Comparison of ENCODE assay signal across 8 cellular contexts in genomic region chr7:135661311-135662122, GRCh38. TPM values are rescaled to one million over a fixed set of nuclear protein-coding genes. Genes with fewer than 3 reads are reported as not detected.
A peak's percentile ranks its signal among the peaks of the same experiment; 100 is the strongest.
DNase-seq lines count a peak whose midpoint lies in the region; ATAC-seq and TF ChIP-seq lines count a peak whose summit lies in the region.

No MANE protein-coding gene starts in this region.

- TF ChIP-seq CTCF in fibroblast of mammary gland (conservative IDR thresholded peaks at IDR 0.05; ENCODE audit: control insufficient read depth, insufficient read depth, low read depth, low read length) (no peak), progenitor cell of endocrine pancreas (IDR thresholded peaks at IDR 0.05; ENCODE audit: unreplicated experiment) (no peak)

- no peaks in the 10 kb centered on the region for H3K9me3 Mint-ChIP-seq in progenitor cell of endocrine pancreas (ENCODE audit: low read depth)

- ATAC-seq in HG03103 (IDR thresholded peaks at IDR 0.05; ENCODE audit: low read depth, unreplicated experiment) (peak; percentile 0), T-helper 17 cell (peak; percentile 4), GM19324 (IDR thresholded peaks at IDR 0.05; ENCODE audit: low FRiP score, unreplicated experiment) (no peak)

- H3K27me3 Mint-ChIP-seq in T-helper 17 cell (no peaks in the 10 kb centered on the region), progenitor cell of endocrine pancreas (no peaks in the 10 kb centered on the region)

- H3K9me3 ChIP-seq in T-helper 17 cell (ENCODE audit: control insufficient read depth, low read length, poor library complexity, severe bottlenecking), result no peaks in the 10 kb centered on the region

- H3K27ac Mint-ChIP-seq in T-helper 17 cell (peak overlapping the region; percentile 68), progenitor cell of endocrine pancreas (peak overlapping the region; percentile 21)

- H3K36me3 Mint-ChIP-seq in T-helper 17 cell (ENCODE audit: low read depth) (peaks cover 7% of the 10 kb centered on the region), progenitor cell of endocrine pancreas (ENCODE audit: insufficient read depth) (no peaks in the 10 kb centered on the region)

- peak overlapping the region; percentile 19; the same call in 1 of the 2 replicates for H3K4me3 ChIP-seq in GM08714 (ENCODE audit: low read length)
- peak overlapping the region; percentile 80 for H3K4me3 ChIP-seq in fibroblast of mammary gland (ENCODE audit: control insufficient read depth, low read depth, low read length)

- DNase-seq in T-helper 17 cell (no peak), fibroblast of mammary gland (ENCODE audit: low read depth) (no peak), progenitor cell of endocrine pancreas (ENCODE audit: low spot score, unreplicated experiment) (no peak), NCI-H446 (lab: John Stamatoyannopoulos, UW) (no peak), GDM1 (lab: John Stamatoyannopoulos, UW) (no peak)

- peaks cover 15% of the 10 kb centered on the region for H3K4me1 Mint-ChIP-seq in T-helper 17 cell
- peaks cover 9% of the 10 kb centered on the region for H3K4me1 Mint-ChIP-seq in progenitor cell of endocrine pancreas (ENCODE audit: low read depth)

- H3K4me3 Mint-ChIP-seq in T-helper 17 cell (peak overlapping the region; percentile 94), progenitor cell of endocrine pancreas (ENCODE audit: low read depth) (peak overlapping the region; percentile 95)

RNA-seq across cellular contexts. Expression of gene STMP1, which starts 0.8 kb away (rescaled TPM):
- total RNA-seq in T-helper 17 cell (10 to 100 TPM; 15.7 to 20.7 TPM), progenitor cell of endocrine pancreas (63.3 and 64.0 TPM in 2 replicates)
